1 cellular context compared by ENCODE assay signal in genomic region chr13:33274264-33274663, GRCh38.
TF ChIP-seq lines count a peak whose summit lies in the region.

No MANE protein-coding gene starts in this region.

TF ChIP-seq in IMR-90, 13 proteins besides CTCF, POLR2A, EP300 and RAD21:
- no peak for TF ChIP-seq CEBPB (IDR thresholded peaks at IDR 0.05; ENCODE audit: low read depth, low read length)
- no peak for TF ChIP-seq FOS (IDR thresholded peaks at IDR 0.05; ENCODE audit: low read depth, low read length)
TF ChIP-seq in IMR-90: peak in this region for 0.
